2 cellular contexts compared by ENCODE assay signal in genomic region chr7:129853661-129854268, GRCh38.
TF ChIP-seq lines count a peak whose summit lies in the region.

No MANE protein-coding gene starts in this region.

TF ChIP-seq in IMR-90, 13 proteins besides CTCF, POLR2A, EP300 and RAD21:
- TF ChIP-seq CEBPB (IDR thresholded peaks at IDR 0.05; ENCODE audit: low read depth, low read length) = peak; percentile 69
- TF ChIP-seq, protein P1, sequence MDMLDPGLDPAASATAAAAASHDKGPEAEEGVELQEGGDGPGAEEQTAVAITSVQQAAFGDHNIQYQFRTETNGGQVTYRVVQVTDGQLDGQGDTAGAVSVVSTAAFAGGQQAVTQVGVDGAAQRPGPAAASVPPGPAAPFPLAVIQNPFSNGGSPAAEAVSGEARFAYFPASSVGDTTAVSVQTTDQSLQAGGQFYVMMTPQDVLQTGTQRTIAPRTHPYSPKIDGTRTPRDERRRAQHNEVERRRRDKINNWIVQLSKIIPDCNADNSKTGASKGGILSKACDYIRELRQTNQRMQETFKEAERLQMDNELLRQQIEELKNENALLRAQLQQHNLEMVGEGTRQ (IDR thresholded peaks at IDR 0.05; ENCODE audit: low read depth, low read length) = no peak

TF ChIP-seq in HepG2, 621 proteins besides CTCF, POLR2A, EP300 and RAD21 (continued from another document):
- no peak for TF ChIP-seq ZFY (CRISPR knock-in tag; IDR thresholded peaks at IDR 0.05)
